ENCODE assay signal across 8 cellular contexts in the genomic region with DNA sequence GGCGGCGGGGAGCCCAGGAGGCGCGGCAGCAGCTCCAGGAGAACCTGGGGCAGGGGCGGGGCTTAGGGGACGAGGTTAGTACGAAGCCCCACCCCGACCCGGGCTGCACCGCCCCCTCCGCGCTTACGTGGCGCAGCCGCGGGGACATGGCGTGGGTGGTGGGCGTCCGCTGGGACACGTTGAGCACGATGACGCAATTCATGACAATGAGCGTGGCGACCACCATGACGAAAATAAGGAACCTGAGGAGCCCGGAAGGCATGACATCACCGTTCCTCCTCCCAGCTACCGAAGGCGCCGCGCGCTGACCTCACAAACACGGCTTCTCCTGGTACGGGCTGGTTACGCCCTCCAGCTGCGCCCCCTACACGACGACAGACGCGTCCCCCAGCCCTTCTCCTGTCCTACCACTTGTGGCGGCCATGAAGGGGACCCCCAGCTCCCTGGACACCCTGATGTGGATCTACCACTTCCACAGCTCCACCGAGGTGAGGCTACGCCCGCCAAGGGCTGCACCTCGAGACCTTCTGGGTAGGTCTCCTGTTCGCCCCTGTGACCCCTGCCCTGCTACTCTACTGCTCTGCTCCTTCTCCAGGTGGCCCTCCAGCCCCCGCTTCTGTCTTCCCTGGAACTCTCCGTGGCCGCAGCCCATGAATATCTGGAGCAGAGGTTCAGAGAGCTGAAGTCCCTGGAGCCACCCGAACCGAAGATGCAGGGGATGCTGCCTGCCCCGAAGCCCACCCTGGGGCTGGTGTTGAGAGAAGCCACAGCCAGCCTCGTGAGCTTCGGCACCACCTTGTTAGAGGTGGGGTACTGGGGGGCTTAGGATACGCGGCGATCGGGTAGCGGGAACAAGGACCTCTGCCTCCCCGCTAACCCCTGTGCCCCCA. TPM values are rescaled to one million over a fixed set of nuclear protein-coding genes. Genes with fewer than 3 reads are reported as not detected.
DNase-seq lines count a peak whose midpoint lies in the region; ATAC-seq and TF ChIP-seq lines count a peak whose summit lies in the region.

A gene (plus strand): TSS at position 196 of the 890 bp plus-strand sequence. CDS start 227 bp downstream, at position 423.

- peaks cover 7 to 32% of the 10 kb centered on the region in 2 donors for H3K36me3 ChIP-seq in esophagus (ENCODE audit: control insufficient read depth in 2 of 2, insufficient read depth in 2 of 2, low read length in 1 of 2)
- H3K36me3 ChIP-seq in naive thymus-derived CD4-positive, alpha-beta T cell (ENCODE audit: control insufficient read depth in 2 of 3, insufficient read depth in 3 of 3, low read length in 3 of 3): peaks cover 0 to 25% (median 4%) of the 10 kb centered on the region in 3 experiments

- POLR2A ChIA-PET in GM10248 (lab: Yijun Ruan, JAX): interaction anchor here (0.6 to 1.1 kb wide), 3 partner anchors 40 to 371 kb away, joined by 3 to 6 read pairs (median 3); a partner anchor contains a TSS
- POLR2A ChIA-PET in naive thymus-derived CD4-positive, alpha-beta T cell (lab: Charles Lee): interaction anchor here (0.6 to 5.9 kb wide), 10 partner anchors 9 to 756 kb away, joined by 3 to 25 read pairs (median 6); a partner anchor contains a TSS

- peaks cover 0 to 3% (median 0%) of the 10 kb centered on the region in 11 donors for H3K9me3 Mint-ChIP-seq in naive thymus-derived CD4-positive, alpha-beta T cell

- peak; percentile 90 for ATAC-seq in naive thymus-derived CD4-positive, alpha-beta T cell
- ATAC-seq in GM21717 (IDR thresholded peaks at IDR 0.05; ENCODE audit: unreplicated experiment) (no peak), HG03354 (IDR thresholded peaks at IDR 0.05; ENCODE audit: poor library complexity, severe bottlenecking, unreplicated experiment) (no peak)

- H3K27me3 ChIP-seq in esophagus (ENCODE audit: control insufficient read depth in 1 of 2, insufficient read depth in 2 of 2, low read length in 2 of 2): no peaks in the 10 kb centered on the region
- no peaks in the 10 kb centered on the region for H3K27me3 ChIP-seq in naive thymus-derived CD4-positive, alpha-beta T cell (ENCODE audit: control insufficient read depth in 2 of 2, insufficient read depth in 2 of 2, low read length in 2 of 2)

- H3K4me1 ChIP-seq in esophagus (ENCODE audit: control insufficient read depth in 2 of 2, insufficient read depth in 2 of 2, low read length in 1 of 2): peaks cover 0 to 17% of the 10 kb centered on the region in 2 donors
- H3K4me1 ChIP-seq in naive thymus-derived CD4-positive, alpha-beta T cell (ENCODE audit: control insufficient read depth in 2 of 2, insufficient read depth in 2 of 2, low read length in 2 of 2): peaks cover 29 to 38% of the 10 kb centered on the region in 2 donors

- peaks cover 14 to 45% (median 37%) of the 10 kb centered on the region in 7 donors for H3K4me1 Mint-ChIP-seq in naive thymus-derived CD4-positive, alpha-beta T cell

- 8 to 9% methylated on average over 50 to 60 of the region's 60 CpGs for WGBS in esophagus, 2 donors

- no peak for TF ChIP-seq CTCF in GM10248 (IDR thresholded peaks at IDR 0.05; ENCODE audit: control extremely low read depth, extremely low read depth, low read depth, missing control alignments)

- intact Hi-C loops in naive thymus-derived CD4-positive, alpha-beta T cell (cut with micrococcal nuclease): loop anchor here (1.0 to 5.0 kb wide), 6 partner anchors 10 to 342 kb away; a partner anchor contains a TSS

- peak within 1 kb of the TSS; percentile 30 to 51 for H3K4me3 ChIP-seq in esophagus (ENCODE audit: low read depth in 1 of 2, low read length in 2 of 2)
- H3K4me3 ChIP-seq in naive thymus-derived CD4-positive, alpha-beta T cell (ENCODE audit: low read length): peak within 1 kb of the TSS; percentile 76

- peaks cover 0 to 12% (median 0%) of the 10 kb centered on the region in 5 donors for H3K36me3 Mint-ChIP-seq in naive thymus-derived CD4-positive, alpha-beta T cell

- H3K27ac Mint-ChIP-seq in naive thymus-derived CD4-positive, alpha-beta T cell: peak within 1 kb of the TSS; percentile 74 to 99 (median 95)

- no peak within 1 kb of the TSS for H3K27ac ChIP-seq in esophagus (ENCODE audit: low read depth in 2 of 2, low read length in 1 of 2)
- peak within 1 kb of the TSS; percentile 78 for H3K27ac ChIP-seq in naive thymus-derived CD4-positive, alpha-beta T cell (ENCODE audit: low read depth, low read length)

- peak within 1 kb of the TSS; percentile 85 to 95 (median 92) for H3K4me3 Mint-ChIP-seq in naive thymus-derived CD4-positive, alpha-beta T cell

- peaks cover 0 to 13% (median 0%) of the 10 kb centered on the region in 5 donors for H3K27me3 Mint-ChIP-seq in naive thymus-derived CD4-positive, alpha-beta T cell

- CTCF ChIA-PET in GM10248 (lab: Yijun Ruan, JAX): interaction anchor here (0.8 to 3.2 kb wide), 11 partner anchors 9 to 382 kb away, joined by 3 to 22 read pairs (median 5); a partner anchor contains a TSS
- CTCF ChIA-PET in naive thymus-derived CD4-positive, alpha-beta T cell (lab: Charles Lee): interaction anchor here (0.6 to 1.4 kb wide), 10 partner anchors 9 to 659 kb away, joined by 3 to 7 read pairs (median 3); a partner anchor contains a TSS

- H3K9me3 ChIP-seq in esophagus (ENCODE audit: control insufficient read depth in 2 of 2, insufficient read depth in 1 of 2, low read depth in 1 of 2, low read length in 1 of 2): no peaks in the 10 kb centered on the region
- H3K9me3 ChIP-seq in naive thymus-derived CD4-positive, alpha-beta T cell (ENCODE audit: control insufficient read depth in 2 of 3, low read length in 3 of 3): no peaks in the 10 kb centered on the region

- DNase-seq in GM10248 (ENCODE audit: extremely low spot score): peak; percentile 93
- peak; percentile 78 for DNase-seq in NCI-H1105 (lab: John Stamatoyannopoulos, UW)
- DNase-seq in activated T-cell treated with anti-CD3 and anti-CD28 coated beads for 48 hours (ENCODE audit: low read depth): peak; percentile 96
- DNase-seq in naive thymus-derived CD4-positive, alpha-beta T cell: peak; percentile 87 to 98 (median 93)
- peak; percentile 90 for DNase-seq in stimulated activated CD8-positive, alpha-beta memory T cell treated with anti-CD3 and anti-CD28 coated beads, Interleukin-7, amount 100 ng/mL, for 24 hours (ENCODE audit: low read depth)

RNA-seq across cellular contexts. Expression of the gene that starts here (rescaled TPM):
- polyA plus RNA-seq in esophagus: under 1 TPM; 0.58 to 0.71 TPM
- total RNA-seq in naive thymus-derived CD4-positive, alpha-beta T cell: 10 to 100 TPM in 2 of 5 experiments, 1 to 10 TPM in 2, under 1 TPM in 1; 0.82 to 37.2 (median 5.9) TPM
- 1 to 10 TPM in 1 of 2 donors, under 1 TPM in 1; 0.95 to 1.1 TPM for polyA plus RNA-seq in naive thymus-derived CD4-positive, alpha-beta T cell
